In the genomic region with DNA sequence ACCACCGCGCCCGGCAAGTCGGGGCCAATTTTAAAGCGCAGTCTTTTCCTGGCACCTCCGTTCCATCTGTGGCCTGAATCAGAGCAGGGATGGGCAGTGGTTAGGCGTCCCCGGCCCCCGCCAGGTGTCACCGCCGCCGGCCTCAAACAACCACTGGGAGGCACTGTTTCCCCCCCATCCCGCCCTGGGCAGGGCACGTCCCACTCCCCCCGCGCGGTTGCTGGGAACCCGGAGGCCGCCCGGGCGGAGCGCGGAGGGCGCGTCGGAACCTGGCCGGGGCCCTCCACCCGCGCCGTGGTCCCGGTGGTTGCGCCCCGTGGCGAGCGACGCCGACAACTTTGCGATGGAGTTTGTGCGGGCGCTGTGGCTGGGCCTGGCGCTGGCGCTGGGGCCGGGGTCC, we compare ENCODE assay signal across 8 cellular contexts. TPM values are rescaled to one million over a fixed set of nuclear protein-coding genes. Genes with fewer than 3 reads are reported as not detected.
A peak's percentile ranks its signal among the peaks of the same experiment; 100 is the strongest.
DNase-seq lines count a peak whose midpoint lies in the region; ATAC-seq and TF ChIP-seq lines count a peak whose summit lies in the region.

A gene with protein sequence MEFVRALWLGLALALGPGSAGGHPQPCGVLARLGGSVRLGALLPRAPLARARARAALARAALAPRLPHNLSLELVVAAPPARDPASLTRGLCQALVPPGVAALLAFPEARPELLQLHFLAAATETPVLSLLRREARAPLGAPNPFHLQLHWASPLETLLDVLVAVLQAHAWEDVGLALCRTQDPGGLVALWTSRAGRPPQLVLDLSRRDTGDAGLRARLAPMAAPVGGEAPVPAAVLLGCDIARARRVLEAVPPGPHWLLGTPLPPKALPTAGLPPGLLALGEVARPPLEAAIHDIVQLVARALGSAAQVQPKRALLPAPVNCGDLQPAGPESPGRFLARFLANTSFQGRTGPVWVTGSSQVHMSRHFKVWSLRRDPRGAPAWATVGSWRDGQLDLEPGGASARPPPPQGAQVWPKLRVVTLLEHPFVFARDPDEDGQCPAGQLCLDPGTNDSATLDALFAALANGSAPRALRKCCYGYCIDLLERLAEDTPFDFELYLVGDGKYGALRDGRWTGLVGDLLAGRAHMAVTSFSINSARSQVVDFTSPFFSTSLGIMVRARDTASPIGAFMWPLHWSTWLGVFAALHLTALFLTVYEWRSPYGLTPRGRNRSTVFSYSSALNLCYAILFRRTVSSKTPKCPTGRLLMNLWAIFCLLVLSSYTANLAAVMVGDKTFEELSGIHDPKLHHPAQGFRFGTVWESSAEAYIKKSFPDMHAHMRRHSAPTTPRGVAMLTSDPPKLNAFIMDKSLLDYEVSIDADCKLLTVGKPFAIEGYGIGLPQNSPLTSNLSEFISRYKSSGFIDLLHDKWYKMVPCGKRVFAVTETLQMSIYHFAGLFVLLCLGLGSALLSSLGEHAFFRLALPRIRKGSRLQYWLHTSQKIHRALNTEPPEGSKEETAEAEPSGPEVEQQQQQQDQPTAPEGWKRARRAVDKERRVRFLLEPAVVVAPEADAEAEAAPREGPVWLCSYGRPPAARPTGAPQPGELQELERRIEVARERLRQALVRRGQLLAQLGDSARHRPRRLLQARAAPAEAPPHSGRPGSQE (plus strand): TSS at position 325 of the 400 bp plus-strand sequence. CDS start 19 bp downstream, at position 344.

- H3K36me3 ChIP-seq in DOHH2 (ENCODE audit: control insufficient read depth, low read length) (no peaks in the 10 kb centered on the region), MG63 (no peaks in the 10 kb centered on the region), upper lobe of left lung (no peaks in the 10 kb centered on the region)
- H3K36me3 ChIP-seq in effector memory CD4-positive, alpha-beta T cell (ENCODE audit: control insufficient read depth, insufficient read depth, low read length) = no peaks in the 10 kb centered on the region

- H3K4me3 Mint-ChIP-seq in activated CD4-positive, alpha-beta memory T cell treated with anti-CD3 and anti-CD28 coated beads for 36 hours = no peak within 1 kb of the TSS
- peak within 1 kb of the TSS; percentile 61 to 76 (median 66) for H3K4me3 Mint-ChIP-seq in nephron

- no peak within 1 kb of the TSS for H3K27ac Mint-ChIP-seq in activated CD4-positive, alpha-beta memory T cell treated with anti-CD3 and anti-CD28 coated beads for 36 hours
- H3K27ac Mint-ChIP-seq in nephron = no peak within 1 kb of the TSS

- no peaks in the 10 kb centered on the region for H3K79me2 ChIP-seq in DOHH2 (ENCODE audit: control insufficient read depth, low read length)

- no peaks in the 10 kb centered on the region for H3K9me3 ChIP-seq in DOHH2 (ENCODE audit: control insufficient read depth, insufficient read depth, low read length)
- H3K9me3 ChIP-seq in MG63 = no peaks in the 10 kb centered on the region
- H3K9me3 ChIP-seq in effector memory CD4-positive, alpha-beta T cell (ENCODE audit: control insufficient read depth, low read length) = no peaks in the 10 kb centered on the region
- no peaks in the 10 kb centered on the region for H3K9me3 ChIP-seq in upper lobe of left lung

- TF ChIP-seq EP300 in upper lobe of left lung (IDR thresholded peaks at IDR 0.05) = no peak

- H3K36me3 Mint-ChIP-seq in activated CD4-positive, alpha-beta memory T cell treated with anti-CD3 and anti-CD28 coated beads for 36 hours = peaks cover 3% of the 10 kb centered on the region
- no peaks in the 10 kb centered on the region for H3K36me3 Mint-ChIP-seq in nephron (ENCODE audit: low read depth)

- intact Hi-C loops in activated CD4-positive, alpha-beta memory T cell treated with anti-CD3 and anti-CD28 coated beads for 36 hours (cut with micrococcal nuclease) = loop anchor here (2.0 kb wide), 2 partner anchors 21 to 241 kb away; partner anchors contain the start of genes ATP5F1D, RNU6-2 and TMEM259

- no peaks in the 10 kb centered on the region for H4K20me1 ChIP-seq in DOHH2 (ENCODE audit: control insufficient read depth, insufficient read depth, low read depth, low read length)

- H3K9me2 ChIP-seq in DOHH2 (replicated peaks; ENCODE audit: control insufficient read depth, low read length) = no peaks in the 10 kb centered on the region

- peaks cover 15% of the 10 kb centered on the region for H3K4me1 Mint-ChIP-seq in activated CD4-positive, alpha-beta memory T cell treated with anti-CD3 and anti-CD28 coated beads for 36 hours (ENCODE audit: low read depth)
- peaks cover 10% of the 10 kb centered on the region for H3K4me1 Mint-ChIP-seq in nephron

- WGBS in upper lobe of left lung, 2 donors = 5% methylated on average over 18 of the region's 43 CpGs; no CpG with 5 or more reads in 1 of the 2 donors

- H3K4me1 ChIP-seq in DOHH2 (ENCODE audit: control insufficient read depth, low read length) = peaks cover 16% of the 10 kb centered on the region
- H3K4me1 ChIP-seq in effector memory CD4-positive, alpha-beta T cell (ENCODE audit: control insufficient read depth, insufficient read depth, low read length, poor library complexity, severe bottlenecking) = peaks cover 24% of the 10 kb centered on the region
- peaks cover 30 to 40% (median 35%) of the 10 kb centered on the region in 4 donors for H3K4me1 ChIP-seq in upper lobe of left lung

- DNase-seq in MG63 = peak; percentile 47
- DNase-seq in activated CD4-positive, alpha-beta memory T cell treated with anti-CD3 and anti-CD28 coated beads for 36 hours = peak; percentile 86
- peak; percentile 42 to 47 (median 46) for DNase-seq in effector memory CD4-positive, alpha-beta T cell
- DNase-seq in upper lobe of left lung = peak; percentile 69 to 88
- DNase-seq in pons (ENCODE audit: low spot score) = no peak

- H3K4me3 ChIP-seq in DOHH2 (ENCODE audit: low read length) (no peak within 1 kb of the TSS), MG63 (no peak within 1 kb of the TSS), upper lobe of left lung (peak within 1 kb of the TSS in 3 of 4 donors; percentile 23 to 36 (median 33))
- no peak within 1 kb of the TSS for H3K4me3 ChIP-seq in effector memory CD4-positive, alpha-beta T cell (ENCODE audit: insufficient read depth, low read depth, low read length, poor library complexity, severe bottlenecking)

- no peaks in the 10 kb centered on the region for H3K9me3 Mint-ChIP-seq in activated CD4-positive, alpha-beta memory T cell treated with anti-CD3 and anti-CD28 coated beads for 36 hours
- H3K9me3 Mint-ChIP-seq in nephron = no peaks in the 10 kb centered on the region

- POLR2A ChIA-PET in activated CD4-positive, alpha-beta memory T cell treated with anti-CD3 and anti-CD28 coated beads for 36 hours (lab: Charles Lee) = no interaction called here

- H3K27me3 ChIP-seq in DOHH2 (ENCODE audit: control insufficient read depth, low read length) (peaks cover 44% of the 10 kb centered on the region), MG63 (peaks cover 9% of the 10 kb centered on the region), upper lobe of left lung (peaks cover 2 to 49% (median 31%) of the 10 kb centered on the region in 4 donors)
- peaks cover 18% of the 10 kb centered on the region for H3K27me3 ChIP-seq in effector memory CD4-positive, alpha-beta T cell (replicated peaks; ENCODE audit: control insufficient read depth, insufficient read depth, low read length, poor library complexity, severe bottlenecking)

- H3K27me3 Mint-ChIP-seq in activated CD4-positive, alpha-beta memory T cell treated with anti-CD3 and anti-CD28 coated beads for 36 hours = peaks cover 31% of the 10 kb centered on the region
- H3K27me3 Mint-ChIP-seq in nephron (ENCODE audit: low read depth) = peaks cover 71% of the 10 kb centered on the region

- H3K4me2 ChIP-seq in DOHH2 (ENCODE audit: low read length) = peak within 1 kb of the TSS; percentile 36; the same call in 1 of the 2 replicates

- 0 out of 2 replicates have a peak, but pooled peaks cover 3% of the 10 kb centered on the region for H3F3A ChIP-seq in DOHH2 (ENCODE audit: control insufficient read depth, insufficient read depth)

- peak in 1 of 2 donors; percentile 34 for ATAC-seq in upper lobe of left lung (ENCODE audit: low FRiP score in 2 of 2)
- ATAC-seq in HG02938 (IDR thresholded peaks at IDR 0.05; ENCODE audit: unreplicated experiment) = no peak

- TF ChIP-seq POLR2A in upper lobe of left lung (IDR thresholded peaks at IDR 0.05) = no peak

- H3K27ac ChIP-seq in DOHH2 (ENCODE audit: low read depth, low read length) (no peak within 1 kb of the TSS), upper lobe of left lung (no peak within 1 kb of the TSS)
- peak within 1 kb of the TSS; percentile 4 for H3K27ac ChIP-seq in effector memory CD4-positive, alpha-beta T cell (ENCODE audit: insufficient read depth, low read length, poor library complexity, severe bottlenecking)

- CTCF ChIA-PET in activated CD4-positive, alpha-beta memory T cell treated with anti-CD3 and anti-CD28 coated beads for 36 hours (lab: Charles Lee) = interaction anchor here (0.9 to 1.6 kb wide), 4 partner anchors 16 to 244 kb away, joined by 3 to 6 read pairs (median 3); partner anchors contain the start of gene WDR18

- peak; percentile 56 for TF ChIP-seq CTCF in DOHH2 (IDR thresholded peaks at IDR 0.05; ENCODE audit: low read depth, low read length, poor library complexity, severe bottlenecking)
- peak; percentile 53 to 64 (median 64) for TF ChIP-seq CTCF in nephron (IDR thresholded peaks at IDR 0.05; ENCODE audit: unreplicated experiment in 3 of 3)
- peak in 5 of 6 experiments; percentile 39 to 57 (median 50) for TF ChIP-seq CTCF in upper lobe of left lung (IDR thresholded peaks at IDR 0.05)

RNA-seq across cellular contexts. Expression of the gene that starts here (rescaled TPM):
- total RNA-seq in MG63 (2014; rRNA removed; shearing (Covaris generic); ENCODE audit: low replicate concordance) = not detected in 2 replicates
- not detected for total RNA-seq in activated CD4-positive, alpha-beta memory T cell treated with anti-CD3 and anti-CD28 coated beads for 36 hours
- 10 to 100 TPM in 1 of 6 donors, 1 to 10 TPM in 4, under 1 TPM in 1; 0.06 to 18.9 (median 5.6) TPM for total RNA-seq in upper lobe of left lung

Comparison
In these comparisons a context has a peak if more than half of its experiments do, and no peak if none do; other contexts are left out.
1. Peak in DNase-seq in MG63; RNA of the gene not detected or under 1 TPM.
2. Peak in DNase-seq in activated CD4-positive, alpha-beta memory T cell treated with anti-CD3 and anti-CD28 coated beads for 36 hours; RNA of the gene not detected or under 1 TPM.
3. H3K4me3 ChIP-seq: peak in upper lobe of left lung (3 of 4); none in DOHH2 (single experiment), MG63 (single experiment) and effector memory CD4-positive, alpha-beta T cell (single experiment).
4. Peak in every context shown above with its lines, with median percentiles within 50 percentile points of each other: CTCF ChIP-seq.